8 cellular contexts compared by ENCODE assay signal in genomic region chr5:151315998-151316597, GRCh38. TPM values are rescaled to one million over a fixed set of nuclear protein-coding genes. Genes with fewer than 3 reads are reported as not detected.
DNase-seq lines count a peak whose midpoint lies in the region; ATAC-seq and TF ChIP-seq lines count a peak whose summit lies in the region.

No MANE protein-coding gene starts in this region.

- intact Hi-C loops in activated CD4-positive, alpha-beta T cell treated with anti-CD3 and anti-CD28 coated beads for 36 hours (cut with DNase I, micrococcal nuclease): loop anchor here (1.0 to 5.0 kb wide), 4 partner anchors 32 to 189 kb away; no protein-coding TSS in a partner anchor

- H3K4me3 Mint-ChIP-seq in activated CD4-positive, alpha-beta T cell treated with anti-CD3 and anti-CD28 coated beads for 36 hours: no peak overlapping the region
- no peak overlapping the region for H3K4me3 Mint-ChIP-seq in memory B cell

- no peaks in the 10 kb centered on the region for H3K36me3 Mint-ChIP-seq in activated CD4-positive, alpha-beta T cell treated with anti-CD3 and anti-CD28 coated beads for 36 hours (ENCODE audit: low read depth)
- peaks cover 3% of the 10 kb centered on the region for H3K36me3 Mint-ChIP-seq in memory B cell

- CTCF ChIA-PET in GM10248 (lab: Yijun Ruan, JAX): interaction anchor here (0.6 to 4.5 kb wide), 55 partner anchors 9 to 365 kb away, joined by 3 to 39 read pairs (median 4); partner anchors contain the start of genes CCDC69, GM2A and SLC36A3
- CTCF ChIA-PET in activated CD4-positive, alpha-beta T cell treated with anti-CD3 and anti-CD28 coated beads for 36 hours (lab: Charles Lee): interaction anchor here (0.6 to 2.8 kb wide), 27 partner anchors 15 to 335 kb away, joined by 3 to 15 read pairs (median 4); partner anchors contain the start of genes GM2A and SLC36A2

- ATAC-seq in HG02571 (IDR thresholded peaks at IDR 0.05; ENCODE audit: unreplicated experiment) (peak; percentile 60), memory B cell (ENCODE audit: low read depth) (peak; percentile 66)
- ATAC-seq in activated CD4-positive, alpha-beta T cell treated with anti-CD3 and anti-CD28 coated beads for 36 hours: peak; percentile 66

- H3K27ac Mint-ChIP-seq in activated CD4-positive, alpha-beta T cell treated with anti-CD3 and anti-CD28 coated beads for 36 hours: no peak overlapping the region
- no peak overlapping the region for H3K27ac Mint-ChIP-seq in memory B cell

- TF ChIP-seq CTCF in 22Rv1 (IDR thresholded peaks at IDR 0.05): peak; percentile 93
- peak; percentile 95 for TF ChIP-seq CTCF in GM10248 (IDR thresholded peaks at IDR 0.05; ENCODE audit: control extremely low read depth, extremely low read depth, low read depth, missing control alignments)

- no peak overlapping the region for H3K27ac ChIP-seq in 22Rv1

- POLR2A ChIA-PET in GM10248 (lab: Yijun Ruan, JAX): interaction anchor here (0.5 kb wide), 1 partner anchor 162 kb away, joined by 3 read pairs; no protein-coding TSS in a partner anchor
- POLR2A ChIA-PET in activated CD4-positive, alpha-beta T cell treated with anti-CD3 and anti-CD28 coated beads for 36 hours (lab: Charles Lee): interaction anchor here (0.6 to 0.9 kb wide), 4 partner anchors 12 to 801 kb away, joined by 4 to 5 read pairs (median 4); partner anchors contain the start of gene SLC36A3

- DNase-seq in GM10248 (ENCODE audit: extremely low spot score): peak; percentile 80
- DNase-seq in NCI-H1105 treated with DMSO at 0.1 percent for 48 hours (lab: John Stamatoyannopoulos, UW): peak; percentile 30
- peak; percentile 80 for DNase-seq in activated CD4-positive, alpha-beta T cell treated with anti-CD3 and anti-CD28 coated beads for 36 hours
- peak; percentile 34 to 63 for DNase-seq in dermis microvascular lymphatic vessel endothelial cell (ENCODE audit: low read depth in 2 of 2)
- DNase-seq in memory B cell (ENCODE audit: low spot score in 2 of 2): peak; percentile 44 to 61
- DNase-seq in stimulated activated CD8-positive, alpha-beta memory T cell treated with anti-CD3 and anti-CD28 coated beads, Interleukin-2, amount 100 ng/mL, for 1 hour (ENCODE audit: low read depth in 2 of 2): peak; percentile 7 to 18

- H3K27me3 Mint-ChIP-seq in activated CD4-positive, alpha-beta T cell treated with anti-CD3 and anti-CD28 coated beads for 36 hours: peaks cover 11% of the 10 kb centered on the region
- no peaks in the 10 kb centered on the region for H3K27me3 Mint-ChIP-seq in memory B cell

- peaks cover 3% of the 10 kb centered on the region for H3K9me3 Mint-ChIP-seq in activated CD4-positive, alpha-beta T cell treated with anti-CD3 and anti-CD28 coated beads for 36 hours (ENCODE audit: low read depth)
- H3K9me3 Mint-ChIP-seq in memory B cell: peaks cover 3% of the 10 kb centered on the region

- no peaks in the 10 kb centered on the region for H3K4me1 Mint-ChIP-seq in activated CD4-positive, alpha-beta T cell treated with anti-CD3 and anti-CD28 coated beads for 36 hours
- H3K4me1 Mint-ChIP-seq in memory B cell: peaks cover 11% of the 10 kb centered on the region

RNA-seq across cellular contexts. Expression of gene SLC36A3, which starts 12.5 kb away (rescaled TPM):
- total RNA-seq in activated CD4-positive, alpha-beta T cell treated with anti-CD3 and anti-CD28 coated beads for 36 hours: not detected
- not detected in 2 replicates for total RNA-seq in dermis microvascular lymphatic vessel endothelial cell

RNA-seq across cellular contexts. Expression of gene SLC36A2, which starts 31.3 kb away (rescaled TPM):
- total RNA-seq in activated CD4-positive, alpha-beta T cell treated with anti-CD3 and anti-CD28 coated beads for 36 hours: not detected
- not detected in 2 replicates for total RNA-seq in dermis microvascular lymphatic vessel endothelial cell

Comparison
In these comparisons a context has a peak if more than half of its experiments do, and no peak if none do; other contexts are left out.
1. DNase-seq: peak in every context shown above with its lines; median percentile 80 in GM10248; 80 in activated CD4-positive, alpha-beta T cell treated with anti-CD3 and anti-CD28 coated beads for 36 hours; 52 in memory B cell; 48 in dermis microvascular lymphatic vessel endothelial cell; 30 in NCI-H1105 treated with DMSO at 0.1 percent for 48 hours; 12 in stimulated activated CD8-positive, alpha-beta memory T cell treated with anti-CD3 and anti-CD28 coated beads, Interleukin-2, amount 100 ng/mL, for 1 hour.